In the genomic region with DNA sequence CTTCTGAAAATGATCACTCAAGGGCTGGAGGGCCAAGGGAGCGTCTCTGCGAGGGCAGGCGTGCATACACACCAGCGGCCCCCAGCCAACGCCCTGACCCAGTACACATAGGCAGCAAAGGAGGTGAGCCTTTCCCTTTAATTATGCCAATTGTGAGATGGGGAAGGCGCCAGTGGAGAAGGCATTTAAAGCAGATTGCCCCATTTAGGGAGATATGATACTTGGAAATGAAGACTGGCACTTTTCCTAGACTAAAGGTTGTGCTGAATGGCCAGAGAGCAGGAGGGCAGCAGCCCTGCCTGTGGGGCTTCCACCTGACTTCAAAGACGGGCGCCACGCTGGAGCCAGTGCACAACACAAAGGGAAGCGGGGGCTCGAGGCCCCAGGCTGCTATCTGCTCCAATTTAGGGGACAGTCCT, we compare ENCODE assay signal across 21 cellular contexts. TPM values are rescaled to one million over a fixed set of nuclear protein-coding genes. Genes with fewer than 3 reads are reported as not detected.
DNase-seq lines count a peak whose midpoint lies in the region; ATAC-seq, FAIRE-seq and TF ChIP-seq lines count a peak whose summit lies in the region.
"Had no signal": no experiment of that assay in that cellular context is flagged by ENCODE, and none has a peak within 500 bp of the region (broad histone marks: within the 10 kb centered on the region; RNA-seq: fewer than 3 reads in every experiment).

No MANE protein-coding gene starts in this region.

- no peak overlapping the region for H3K9ac ChIP-seq in trophoblast cell (ENCODE audit: low read length)
- H3K9ac ChIP-seq: BLaER1 treated with 17β-estradiol and CSF1 and Interleukin-3, amounts not matched to agents 10 nM and 100 nM had no signal

- H3K4me3 Mint-ChIP-seq in immature natural killer cell, result no peak overlapping the region
- H3K4me3 Mint-ChIP-seq: T-helper 1 cell treated with Interleukin-12 subunit alpha and Interleukin-12 subunit beta and Interleukin-4 antibody, amounts not matched to agents 30 μg/mL and 1 μg/mL, for 36 hours had no signal

- H3K79me1 ChIP-seq in trophoblast cell (ENCODE audit: low read length), result no peaks in the 10 kb centered on the region

- H3K4me1 ChIP-seq in small intestine (ENCODE audit: control insufficient read depth in 2 of 2, insufficient read depth in 1 of 2, low read depth in 1 of 2, low read length in 1 of 2) (peaks cover 3 to 8% of the 10 kb centered on the region in 2 donors), trophoblast cell (ENCODE audit: control insufficient read depth in 1 of 2, insufficient read depth in 2 of 2, low read length in 2 of 2) (no peaks in the 10 kb centered on the region)

- H3K27ac ChIP-seq in small intestine (ENCODE audit: low read depth in 1 of 2, low read length in 1 of 2) (peak overlapping the region in 1 of 2 donors; percentile 12), trophoblast cell (ENCODE audit: low read depth, low read length) (no peak overlapping the region)
- H3K27ac ChIP-seq: 22Rv1; adrenal gland; BLaER1 treated with 17β-estradiol and CSF1 and Interleukin-3, amounts not matched to agents 10 nM and 100 nM; cardiac muscle cell; ovary; WERI-Rb-1 had no signal

- no peak overlapping the region for H2BK5ac ChIP-seq in trophoblast cell (ENCODE audit: low read depth, low read length, poor library complexity)

- no peak overlapping the region for H2BK120ac ChIP-seq in trophoblast cell (ENCODE audit: insufficient read depth, low read length, poor library complexity)

- H3K27me3 ChIP-seq in small intestine (ENCODE audit: control insufficient read depth in 2 of 2, insufficient read depth in 2 of 2, low read length in 2 of 2) (no peaks in the 10 kb centered on the region), trophoblast cell (ENCODE audit: insufficient read depth, low read length) (no peaks in the 10 kb centered on the region)
- H3K27me3 ChIP-seq: adrenal gland; BLaER1 treated with 17β-estradiol and CSF1 and Interleukin-3, amounts not matched to agents 10 nM and 100 nM; cardiac muscle cell; ovary had no signal

- H3K4me1 Mint-ChIP-seq in immature natural killer cell, result peaks cover 94 to 99% of the 10 kb centered on the region in 2 donors

- no peak overlapping the region for H2AK5ac ChIP-seq in trophoblast cell (ENCODE audit: low read length)

- no peak for FAIRE-seq in small intestine (lab: Jason Lieb, UNC)
- FAIRE-seq: H1 had no signal

- H3K18ac ChIP-seq in trophoblast cell (ENCODE audit: low read length), result no peak overlapping the region

- no peaks in the 10 kb centered on the region for H3K36me3 Mint-ChIP-seq in immature natural killer cell

- no peak overlapping the region for H3K4me2 ChIP-seq in trophoblast cell (ENCODE audit: low read length)

- no peak overlapping the region for H2AFZ ChIP-seq in trophoblast cell (ENCODE audit: insufficient read depth, low read length, poor library complexity)

- H3K14ac ChIP-seq in trophoblast cell (ENCODE audit: low read length), result no peak overlapping the region

- H3K9me3 ChIP-seq in small intestine (ENCODE audit: control insufficient read depth, low read depth) (no peaks in the 10 kb centered on the region), trophoblast cell (ENCODE audit: insufficient read depth, low read depth, low read length) (no peaks in the 10 kb centered on the region)
- H3K9me3 ChIP-seq: adrenal gland, ovary had no signal

- H3K27me3 Mint-ChIP-seq in immature natural killer cell (ENCODE audit: low read depth in 3 of 3), result peaks cover 0 to 2% (median 1%) of the 10 kb centered on the region in 3 donors

- no peak overlapping the region for H4K8ac ChIP-seq in trophoblast cell (ENCODE audit: low read depth, low read length)

- H3K36me3 ChIP-seq in small intestine (ENCODE audit: control insufficient read depth in 2 of 2, insufficient read depth in 2 of 2, low read length in 2 of 2), result no peaks in the 10 kb centered on the region
- H3K36me3 ChIP-seq in trophoblast cell (ENCODE audit: control insufficient read depth in 1 of 2, insufficient read depth in 2 of 2, low read length in 2 of 2), result no peaks in the 10 kb centered on the region
- H3K36me3 ChIP-seq: adrenal gland, cardiac muscle cell, ovary, WERI-Rb-1 had no signal

- H4K91ac ChIP-seq in trophoblast cell (ENCODE audit: low read depth, low read length), result no peak overlapping the region

- H3K4me3 ChIP-seq in small intestine (ENCODE audit: low read depth in 1 of 2, low read length in 2 of 2) (no peak overlapping the region), trophoblast cell (ENCODE audit: low read depth, low read length) (no peak overlapping the region)
- H3K4me3 ChIP-seq: adrenal gland; BLaER1 treated with 17β-estradiol and CSF1 and Interleukin-3, amounts not matched to agents 10 nM and 100 nM; cardiac muscle cell; ovary had no signal

- 24 to 72% (median 44%) methylated on average over 11 of the region's 11 CpGs for WGBS in small intestine, 3 donors
- WGBS in trophoblast cell (ENCODE audit: extremely low coverage, insufficient coverage, insufficient read length), result no CpG with 5 or more reads among the region's 11 CpGs

- peak; percentile 30 for DNase-seq in NCI-H2107 treated with DMSO at 0.1 percent for 48 hours (lab: John Stamatoyannopoulos, UW; ENCODE audit: unreplicated experiment)
- no peak for DNase-seq in NCI-H2107 (lab: John Stamatoyannopoulos, UW)
- DNase-seq in immature natural killer cell, result no peak
- peak; percentile 56 for DNase-seq in small intestine
- no peak for DNase-seq in SIG-M5 (lab: John Stamatoyannopoulos, UW)
- no peak for DNase-seq in trophoblast cell
- DNase-seq: adrenal gland; hypothalamus; NCI-H2029 treated with DMSO at 0.1 percent for 48 hours; NK-92 treated with Interleukin-12 subunit alpha and Interleukin-12 subunit beta, amount 100 ng/mL, for 24 hours; ovary; stimulated activated naive CD8-positive, alpha-beta T cell treated with anti-CD3 and anti-CD28 coated beads, Interleukin-15, Interleukin-2, amounts not matched to agents 100 U/mL and 50 U/mL, for 24 hours had no signal

- H3K4ac ChIP-seq in trophoblast cell (ENCODE audit: low read depth, low read length), result no peak overlapping the region

- ATAC-seq in SK-N-SH treated with all-trans-retinoic acid at 6 μM for 48 hours (peak; percentile 40; the same call in 2 of the 3 replicates), GM21367 (IDR thresholded peaks at IDR 0.05; ENCODE audit: unreplicated experiment) (no peak)
- ATAC-seq: stimulated activated naive CD8-positive, alpha-beta T cell treated with anti-CD3 and anti-CD28 coated beads, Interleukin-15, Interleukin-2, amounts not matched to agents 100 U/mL and 50 U/mL, for 24 hours had no signal

- peak overlapping the region in 4 of 6 donors; percentile 11 to 78 (median 48) for H3K27ac Mint-ChIP-seq in immature natural killer cell
- H3K27ac Mint-ChIP-seq: T-helper 1 cell treated with Interleukin-12 subunit alpha and Interleukin-12 subunit beta and Interleukin-4 antibody, amounts not matched to agents 30 μg/mL and 1 μg/mL, for 36 hours had no signal

- H2BK12ac ChIP-seq in trophoblast cell (ENCODE audit: low read length), result no peak overlapping the region

- H3K23ac ChIP-seq in trophoblast cell (ENCODE audit: low read length), result no peak overlapping the region

- no peak overlapping the region for H4K12ac ChIP-seq in trophoblast cell (ENCODE audit: low read depth, low read length)

- no peaks in the 10 kb centered on the region for H3K9me3 Mint-ChIP-seq in immature natural killer cell
- H3K9me3 Mint-ChIP-seq: activated T-helper 2 cell treated with anti-CD3 and anti-CD28 coated beads, Interferon-gamma antibody, Interleukin-2, Interleukin-4, amounts not matched to agents 10 μg/mL and 5 μg/mL and 100 μg/mL, durations not matched to agents 14 hours and 24 hours and 36 hours; T-helper 1 cell treated with Interleukin-12 subunit alpha and Interleukin-12 subunit beta and Interleukin-4 antibody, amounts not matched to agents 30 μg/mL and 1 μg/mL, for 36 hours had no signal

- H3K79me2 ChIP-seq in trophoblast cell (ENCODE audit: control insufficient read depth, insufficient read depth, low read length, poor library complexity), result no peaks in the 10 kb centered on the region

TF ChIP-seq in SK-N-SH treated with all-trans-retinoic acid at 6 μM for 48 hours, 23 proteins besides CTCF, POLR2A, EP300 and RAD21:
- no peak for TF ChIP-seq BACH2 (CRISPR knock-in tag; IDR thresholded peaks at IDR 0.05; ENCODE audit: borderline replicate concordance)
- no peak for TF ChIP-seq OSR1 (CRISPR knock-in tag; IDR thresholded peaks at IDR 0.05)
- TF ChIP-seq, protein P1, sequence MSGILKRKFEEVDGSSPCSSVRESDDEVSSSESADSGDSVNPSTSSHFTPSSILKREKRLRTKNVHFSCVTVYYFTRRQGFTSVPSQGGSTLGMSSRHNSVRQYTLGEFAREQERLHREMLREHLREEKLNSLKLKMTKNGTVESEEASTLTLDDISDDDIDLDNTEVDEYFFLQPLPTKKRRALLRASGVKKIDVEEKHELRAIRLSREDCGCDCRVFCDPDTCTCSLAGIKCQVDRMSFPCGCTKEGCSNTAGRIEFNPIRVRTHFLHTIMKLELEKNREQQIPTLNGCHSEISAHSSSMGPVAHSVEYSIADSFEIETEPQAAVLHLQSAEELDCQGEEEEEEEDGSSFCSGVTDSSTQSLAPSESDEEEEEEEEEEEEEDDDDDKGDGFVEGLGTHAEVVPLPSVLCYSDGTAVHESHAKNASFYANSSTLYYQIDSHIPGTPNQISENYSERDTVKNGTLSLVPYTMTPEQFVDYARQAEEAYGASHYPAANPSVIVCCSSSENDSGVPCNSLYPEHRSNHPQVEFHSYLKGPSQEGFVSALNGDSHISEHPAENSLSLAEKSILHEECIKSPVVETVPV (CRISPR knock-in tag; IDR thresholded peaks at IDR 0.05), result no peak
- TF ChIP-seq, protein P2, sequence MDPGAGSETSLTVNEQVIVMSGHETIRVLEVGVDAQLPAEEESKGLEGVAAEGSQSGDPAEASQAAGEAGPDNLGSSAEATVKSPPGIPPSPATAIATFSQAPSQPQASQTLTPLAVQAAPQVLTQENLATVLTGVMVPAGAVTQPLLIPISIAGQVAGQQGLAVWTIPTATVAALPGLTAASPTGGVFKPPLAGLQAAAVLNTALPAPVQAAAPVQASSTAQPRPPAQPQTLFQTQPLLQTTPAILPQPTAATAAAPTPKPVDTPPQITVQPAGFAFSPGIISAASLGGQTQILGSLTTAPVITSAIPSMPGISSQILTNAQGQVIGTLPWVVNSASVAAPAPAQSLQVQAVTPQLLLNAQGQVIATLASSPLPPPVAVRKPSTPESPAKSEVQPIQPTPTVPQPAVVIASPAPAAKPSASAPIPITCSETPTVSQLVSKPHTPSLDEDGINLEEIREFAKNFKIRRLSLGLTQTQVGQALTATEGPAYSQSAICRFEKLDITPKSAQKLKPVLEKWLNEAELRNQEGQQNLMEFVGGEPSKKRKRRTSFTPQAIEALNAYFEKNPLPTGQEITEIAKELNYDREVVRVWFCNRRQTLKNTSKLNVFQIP (CRISPR knock-in tag; IDR thresholded peaks at IDR 0.05; ENCODE audit: borderline replicate concordance, low read depth), result no peak
- TF ChIP-seq ISL1 (CRISPR knock-in tag; IDR thresholded peaks at IDR 0.05), result no peak
- no peak for TF ChIP-seq GLIS3 (CRISPR knock-in tag; IDR thresholded peaks at IDR 0.05)
- TF ChIP-seq ESRRG (CRISPR knock-in tag; IDR thresholded peaks at IDR 0.05), result no peak
- no peak for TF ChIP-seq ZNF565 (CRISPR knock-in tag; conservative IDR thresholded peaks at IDR 0.05; ENCODE audit: low read depth)

RNA-seq across cellular contexts. Expression of a gene that starts 24.1 kb away (rescaled TPM):
- polyA plus RNA-seq in immature natural killer cell, result 10 to 100 TPM in 1 of 3 donors, 1 to 10 TPM in 2; 3.5 to 14.2 (median 3.7) TPM
- 10 to 100 TPM in 1 of 3 donors, 1 to 10 TPM in 2; 3.2 to 10.1 (median 4.2) TPM for polyA plus RNA-seq in small intestine
- 6.8 and 8.0 TPM in 2 replicates for polyA plus RNA-seq in trophoblast cell (2013)

Comparison
In these comparisons a context has a peak if more than half of its experiments do, and no peak if none do; other contexts are left out.
1. DNase-seq: peak in NCI-H2107 treated with DMSO at 0.1 percent for 48 hours (single experiment) and small intestine (single experiment); none in NCI-H2107 (single experiment), immature natural killer cell (0 of 3), SIG-M5 (single experiment) and trophoblast cell (0 of 2).